ENCODE assay signal across 18 cellular contexts in the genomic region with DNA sequence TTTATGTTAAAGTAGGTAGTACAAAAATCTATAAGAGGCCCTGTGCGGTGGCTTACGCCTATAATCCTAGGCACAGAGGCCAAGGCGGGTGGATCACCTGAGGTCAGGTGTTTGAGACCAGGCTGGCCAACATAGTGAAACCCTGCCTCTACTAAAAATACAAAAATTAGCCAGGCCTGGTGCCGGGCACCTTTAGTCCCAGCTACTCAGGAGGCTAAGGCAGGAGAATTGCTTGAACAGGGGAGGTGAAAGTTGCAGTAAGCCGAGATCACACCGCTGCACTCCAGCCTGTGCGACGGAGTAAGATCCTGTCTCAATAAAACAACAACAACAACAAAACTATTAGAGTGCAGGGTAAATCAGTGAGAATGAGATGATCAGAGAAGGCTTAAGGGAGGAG.
A peak's percentile ranks its signal among the peaks of the same experiment; 100 is the strongest.
DNase-seq lines count a peak whose midpoint lies in the region; ATAC-seq and TF ChIP-seq lines count a peak whose summit lies in the region.
"Had no signal": no experiment of that assay in that cellular context is flagged by ENCODE, and none has a peak within 500 bp of the region (broad histone marks: within the 10 kb centered on the region; RNA-seq: fewer than 3 reads in every experiment).

No MANE protein-coding gene starts in this region.

- CTCF ChIA-PET in HCT116 (lab: Charles Lee), result no interaction called here

- H3K4me1 ChIP-seq in HCT116 (ENCODE audit: control insufficient read depth in 1 of 2, insufficient read depth in 2 of 2, low read length in 2 of 2), result peaks cover 0 to 18% of the 10 kb centered on the region in 2 experiments; a peak in 2 of 4 replicates
- H3K4me1 ChIP-seq: BLaER1 had no signal

- peaks cover 34% of the 10 kb centered on the region for H3K9me3 Mint-ChIP-seq in osteocyte (ENCODE audit: unreplicated experiment)
- peaks cover 14% of the 10 kb centered on the region for H3K9me3 Mint-ChIP-seq in activated T-helper 2 cell treated with anti-CD3 and anti-CD28 coated beads, Interferon-gamma antibody, Interleukin-2, Interleukin-4, amounts not matched to agents 10 μg/mL and 5 μg/mL and 100 μg/mL, durations not matched to agents 14 hours and 24 hours and 36 hours

- H3K9me2 ChIP-seq in HCT116 (ENCODE audit: insufficient read depth), result no peaks in the 10 kb centered on the region

- 0 out of 4 replicates have a peak, but pooled peaks cover 0 to 5% of the 10 kb centered on the region in 2 experiments for H3K9me3 ChIP-seq in HCT116 (ENCODE audit: control insufficient read depth in 1 of 2, insufficient read depth in 1 of 2, low read depth in 1 of 2, low read length in 2 of 2)

- no peak overlapping the region for H3K9ac ChIP-seq in HCT116 (ENCODE audit: low read length)
- H3K9ac ChIP-seq: BLaER1 had no signal

- peak overlapping the region; percentile 93 for H3K27ac ChIP-seq in 22Rv1
- H3K27ac ChIP-seq in C4-2B, result peak overlapping the region; percentile 87
- peak overlapping the region; percentile 64 for H3K27ac ChIP-seq in HCT116 (ENCODE audit: low read depth, low read length)
- peak overlapping the region; percentile 92 for H3K27ac ChIP-seq in VCaP
- H3K27ac ChIP-seq: BLaER1 had no signal

- RAD21 ChIA-PET in HCT116 (lab: Charles Lee; ENCODE audit: low non-redundant PET in 1 of 2, low total read pairs in 2 of 2, uncharacterized antibody in 2 of 2, unreplicated experiment in 2 of 2), result no interaction called here

- H3K27me3 ChIP-seq in HCT116 (ENCODE audit: insufficient read depth, low read length), result no peaks in the 10 kb centered on the region
- H3K27me3 ChIP-seq: BLaER1 had no signal

- no peak overlapping the region for H3K4me3 ChIP-seq in HCT116 (replicated peaks in 1 of 2; ENCODE audit: low read depth in 1 of 2, low read length in 2 of 2)
- H3K4me3 ChIP-seq: BLaER1 had no signal

- no peak for ATAC-seq in HCT116

- in situ Hi-C loops in KBM-7 (cut with MboI; ENCODE audit: low pct_unique_long_range_greater_than_20kb, low sequenced_read_pairs), result no loop called here

- DNase-seq in HCT116 (ENCODE audit: low read depth, low spot score), result no peak
- DNase-seq in SKM-1 (lab: John Stamatoyannopoulos, UW; ENCODE audit: unreplicated experiment), result no peak
- DNase-seq in osteocyte (ENCODE audit: extremely low spot score, unreplicated experiment), result no peak
- no peak for DNase-seq in KBM-7
- no peak for DNase-seq in activated T-helper 2 cell treated with anti-CD3 and anti-CD28 coated beads, Interferon-gamma antibody, Interleukin-2, Interleukin-4, amounts not matched to agents 10 μg/mL and 5 μg/mL and 100 μg/mL, durations not matched to agents 14 hours and 24 hours and 36 hours (ENCODE audit: low spot score)
- DNase-seq: CD4-positive, alpha-beta T cell; CD8-positive, alpha-beta memory T cell; DMS79 treated with DMSO at 0.1 percent for 48 hours; GF-D8; GOT3; H7; HCEC 1CT had no signal

- POLR2A ChIA-PET in HCT116 (lab: Charles Lee), result no interaction called here

- no peak overlapping the region for H2AFZ ChIP-seq in HCT116 (ENCODE audit: low read depth, low read length, poor library complexity, severe bottlenecking)

- peaks cover 17% of the 10 kb centered on the region for H3K36me3 Mint-ChIP-seq in osteocyte (ENCODE audit: unreplicated experiment)
- no peaks in the 10 kb centered on the region for H3K36me3 Mint-ChIP-seq in activated T-helper 2 cell treated with anti-CD3 and anti-CD28 coated beads, Interferon-gamma antibody, Interleukin-2, Interleukin-4, amounts not matched to agents 10 μg/mL and 5 μg/mL and 100 μg/mL, durations not matched to agents 14 hours and 24 hours and 36 hours (ENCODE audit: low read depth)
- H3K36me3 Mint-ChIP-seq: CD14-positive monocyte; CD8-positive, alpha-beta memory T cell had no signal

- H3K79me2 ChIP-seq in HCT116 (ENCODE audit: insufficient read depth, low read length), result no peaks in the 10 kb centered on the region

- TF ChIP-seq CTCF in 22Rv1 (IDR thresholded peaks at IDR 0.05), result no peak
- no peak for TF ChIP-seq CTCF in C4-2B (conservative IDR thresholded peaks at IDR 0.05)
- TF ChIP-seq CTCF in HCT116 (IDR thresholded peaks at IDR 0.05 in 2 of 3, conservative IDR thresholded peaks at IDR 0.05 in 1 of 3; ENCODE audit: borderline replicate concordance in 1 of 3, insufficient read depth in 1 of 3, low read depth in 2 of 3, low read length in 2 of 3), result no peak
- TF ChIP-seq CTCF in VCaP (conservative IDR thresholded peaks at IDR 0.05), result no peak
- TF ChIP-seq CTCF in osteocyte (IDR thresholded peaks at IDR 0.05), result no peak

- no peak overlapping the region for H3K4me3 Mint-ChIP-seq in osteocyte (ENCODE audit: unreplicated experiment)
- no peak overlapping the region for H3K4me3 Mint-ChIP-seq in activated T-helper 2 cell treated with anti-CD3 and anti-CD28 coated beads, Interferon-gamma antibody, Interleukin-2, Interleukin-4, amounts not matched to agents 10 μg/mL and 5 μg/mL and 100 μg/mL, durations not matched to agents 14 hours and 24 hours and 36 hours (ENCODE audit: low read depth)
- H3K4me3 Mint-ChIP-seq: B cell; CD14-positive monocyte; CD4-positive, alpha-beta T cell; CD8-positive, alpha-beta memory T cell had no signal

- TF ChIP-seq POLR2A in HCT116 (IDR thresholded peaks at IDR 0.05; ENCODE audit: borderline replicate concordance, extremely low read depth, insufficient read depth, insufficient read length), result no peak

- peaks cover 21% of the 10 kb centered on the region for H3K4me1 Mint-ChIP-seq in osteocyte (ENCODE audit: unreplicated experiment)
- H3K4me1 Mint-ChIP-seq in activated T-helper 2 cell treated with anti-CD3 and anti-CD28 coated beads, Interferon-gamma antibody, Interleukin-2, Interleukin-4, amounts not matched to agents 10 μg/mL and 5 μg/mL and 100 μg/mL, durations not matched to agents 14 hours and 24 hours and 36 hours (ENCODE audit: low read depth), result no peaks in the 10 kb centered on the region
- H3K4me1 Mint-ChIP-seq: B cell; CD14-positive monocyte; CD8-positive, alpha-beta memory T cell had no signal

- no TSS peak for BruUV-seq in HCT116 (replicated peaks; lab: Mats Ljungman, UMichigan)

- H3K27ac Mint-ChIP-seq in osteocyte (ENCODE audit: unreplicated experiment), result no peak overlapping the region
- H3K27ac Mint-ChIP-seq in activated T-helper 2 cell treated with anti-CD3 and anti-CD28 coated beads, Interferon-gamma antibody, Interleukin-2, Interleukin-4, amounts not matched to agents 10 μg/mL and 5 μg/mL and 100 μg/mL, durations not matched to agents 14 hours and 24 hours and 36 hours, result no peak overlapping the region
- H3K27ac Mint-ChIP-seq: B cell; CD14-positive monocyte; CD4-positive, alpha-beta T cell; CD8-positive, alpha-beta memory T cell had no signal

- no peak overlapping the region for H3K4me2 ChIP-seq in HCT116 (ENCODE audit: low read length)
- H3K4me2 ChIP-seq: BLaER1 had no signal

- TF ChIP-seq RAD21 in HCT116 (IDR thresholded peaks at IDR 0.05; ENCODE audit: low read depth), result no peak

- H3K36me3 ChIP-seq in HCT116 (ENCODE audit: control insufficient read depth in 1 of 2, insufficient read depth in 2 of 2, low read length in 2 of 2), result no peaks in the 10 kb centered on the region
- H3K36me3 ChIP-seq: BLaER1 had no signal

- H4K20me1 ChIP-seq in HCT116 (ENCODE audit: insufficient read depth), result no peaks in the 10 kb centered on the region
- H4K20me1 ChIP-seq: BLaER1 had no signal

- intact Hi-C loops in HCT116 (cut with micrococcal nuclease), result no loop called here
- intact Hi-C loops in activated T-helper 2 cell treated with anti-CD3 and anti-CD28 coated beads, Interferon-gamma antibody, Interleukin-2, Interleukin-4, amounts not matched to agents 10 μg/mL and 5 μg/mL and 100 μg/mL, durations not matched to agents 14 hours and 24 hours and 36 hours (cut with micrococcal nuclease), result no loop called here

- no peaks in the 10 kb centered on the region for H3K27me3 Mint-ChIP-seq in osteocyte (ENCODE audit: unreplicated experiment)
- no peaks in the 10 kb centered on the region for H3K27me3 Mint-ChIP-seq in activated T-helper 2 cell treated with anti-CD3 and anti-CD28 coated beads, Interferon-gamma antibody, Interleukin-2, Interleukin-4, amounts not matched to agents 10 μg/mL and 5 μg/mL and 100 μg/mL, durations not matched to agents 14 hours and 24 hours and 36 hours (ENCODE audit: low read depth)
- H3K27me3 Mint-ChIP-seq: B cell; CD4-positive, alpha-beta T cell; CD8-positive, alpha-beta memory T cell had no signal

TF ChIP-seq in HCT116, 20 proteins besides CTCF, POLR2A, EP300 and RAD21 (continues in another document):
- TF ChIP-seq SIN3A (IDR thresholded peaks at IDR 0.05; ENCODE audit: low read depth) (no peak), YY1 (IDR thresholded peaks at IDR 0.05; ENCODE audit: extremely low read depth, insufficient replicate concordance, low read depth, low read length) (no peak), CEBPB (IDR thresholded peaks at IDR 0.05; ENCODE audit: low read depth) (no peak), EZH2phosphoT487 (IDR thresholded peaks at IDR 0.05; ENCODE audit: borderline replicate concordance) (no peak), ELF1 (IDR thresholded peaks at IDR 0.05; ENCODE audit: borderline replicate concordance, low read depth) (no peak), TCF7L2 (IDR thresholded peaks at IDR 0.05; ENCODE audit: borderline replicate concordance, extremely low read depth, insufficient read depth, insufficient read length) (no peak), ZFX (IDR thresholded peaks at IDR 0.05) (no peak), EGR1 (IDR thresholded peaks at IDR 0.05; ENCODE audit: low read depth) (no peak), ZNF274 (IDR thresholded peaks at IDR 0.05; ENCODE audit: low read depth, low read length) (no peak), FOSL1 (IDR thresholded peaks at IDR 0.05; ENCODE audit: low read depth) (no peak), SRF (IDR thresholded peaks at IDR 0.05; ENCODE audit: low read depth) (no peak), EZH2 (IDR thresholded peaks at IDR 0.05) (no peak), JUND (IDR thresholded peaks at IDR 0.05) (no peak)
- TF ChIP-seq, protein P1, sequence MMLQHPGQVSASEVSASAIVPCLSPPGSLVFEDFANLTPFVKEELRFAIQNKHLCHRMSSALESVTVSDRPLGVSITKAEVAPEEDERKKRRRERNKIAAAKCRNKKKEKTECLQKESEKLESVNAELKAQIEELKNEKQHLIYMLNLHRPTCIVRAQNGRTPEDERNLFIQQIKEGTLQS (IDR thresholded peaks at IDR 0.05), result no peak
